ENCODE assay signal across 18 cellular contexts in genomic region chr5:28077291-28078240, GRCh38.
DNase-seq lines count a peak whose midpoint lies in the region; ATAC-seq and TF ChIP-seq lines count a peak whose summit lies in the region.
"Had no signal": no experiment of that assay in that cellular context is flagged by ENCODE, and none has a peak within 500 bp of the region (broad histone marks: within the 10 kb centered on the region; RNA-seq: fewer than 3 reads in every experiment).

No MANE protein-coding gene starts in this region.

- H3K27me3 ChIP-seq in right cardiac atrium (ENCODE audit: control insufficient read depth, insufficient read depth): no peaks in the 10 kb centered on the region
- H3K27me3 ChIP-seq in left ventricle myocardium inferior (ENCODE audit: low read depth): no peaks in the 10 kb centered on the region
- H3K27me3 ChIP-seq: BE2C, Peyer's patch had no signal

- TF ChIP-seq CTCF in left ventricle myocardium inferior (IDR thresholded peaks at IDR 0.05; ENCODE audit: borderline replicate concordance) (no peak), mucosa of descending colon (IDR thresholded peaks at IDR 0.05) (no peak)

- H3K4me1 ChIP-seq in right cardiac atrium (ENCODE audit: control insufficient read depth, insufficient read depth, low read length) (no peaks in the 10 kb centered on the region), left ventricle myocardium inferior (no peaks in the 10 kb centered on the region), mucosa of descending colon (ENCODE audit: low read depth) (no peaks in the 10 kb centered on the region)
- H3K4me1 ChIP-seq: BE2C, Peyer's patch had no signal

- H3K4me3 ChIP-seq in right cardiac atrium (ENCODE audit: low read length) (no peak overlapping the region), left ventricle myocardium inferior (no peak overlapping the region), mucosa of descending colon (no peak overlapping the region)
- H3K4me3 ChIP-seq: Peyer's patch had no signal

- H3K36me3 ChIP-seq in left ventricle myocardium inferior (no peaks in the 10 kb centered on the region), mucosa of descending colon (ENCODE audit: low read depth) (no peaks in the 10 kb centered on the region)
- H3K36me3 ChIP-seq: BE2C, Peyer's patch had no signal

- 95% methylated on average over 44 of the region's 44 CpGs for WGBS in right cardiac atrium

- H3K9me3 ChIP-seq in right cardiac atrium (ENCODE audit: control insufficient read depth, low read length) (no peaks in the 10 kb centered on the region), left ventricle myocardium inferior (replicated peaks) (peaks cover 31% of the 10 kb centered on the region), mucosa of descending colon (peaks cover 28% of the 10 kb centered on the region)
- H3K9me3 ChIP-seq: BE2C, Peyer's patch had no signal

- H3K27ac ChIP-seq in right cardiac atrium (ENCODE audit: low read length): no peak overlapping the region
- H3K27ac ChIP-seq in left ventricle myocardium inferior (replicated peaks): no peak overlapping the region
- H3K27ac ChIP-seq: Peyer's patch had no signal

- ATAC-seq in right cardiac atrium (no peak), mucosa of descending colon (peak; percentile 13)
- ATAC-seq: Right ventricle myocardium inferior had no signal

- intact Hi-C loops in right cardiac atrium (cut with DNase I): no loop called here
- intact Hi-C loops in left ventricle myocardium inferior (cut with micrococcal nuclease): no loop called here
- intact Hi-C loops in mucosa of descending colon (cut with DNase I, micrococcal nuclease): no loop called here

- DNase-seq in right cardiac atrium (peak in 2 of 3 donors; percentile 32 to 38), left ventricle myocardium inferior (no peak), NCI-H510A treated with DMSO at 0.1 percent for 48 hours (lab: John Stamatoyannopoulos, UW) (peak; percentile 62), mucosa of descending colon (peak in 1 of 3 donors; percentile 39), NOMO-1 treated with dmso at 0.1 percent for 144 hours (lab: John Stamatoyannopoulos, UW; ENCODE audit: unreplicated experiment) (no peak), activated T-cell treated with anti-CD3 and anti-CD28 coated beads for 4 hours (no peak), NCI-H524 (lab: John Stamatoyannopoulos, UW) (no peak)
- DNase-seq: BE2C, DMS53, KG1, NCI-H1092 treated with DMSO at 0.1 percent for 48 hours, NCI-H1436 treated with DMSO at 0.1 percent for 48 hours, NCI-H2081, NCI-H2171, NCI-H446 treated with DMSO at 0.1 percent for 48 hours, NCI-H748 treated with DMSO at 0.1 percent for 48 hours, Peyer's patch had no signal

Comparison
In these comparisons a context has a peak if more than half of its experiments do, and no peak if none do; other contexts are left out.
1. DNase-seq: peak in right cardiac atrium (2 of 3) and NCI-H510A treated with DMSO at 0.1 percent for 48 hours (single experiment); none in left ventricle myocardium inferior (single experiment), NOMO-1 treated with dmso at 0.1 percent for 144 hours (single experiment), activated T-cell treated with anti-CD3 and anti-CD28 coated beads for 4 hours (single experiment) and NCI-H524 (0 of 2).